Comparison of ENCODE assay signal across 25 cellular contexts in genomic region chr1:226148121-226148648, GRCh38.
"Had no signal": no experiment of that assay in that cellular context is flagged by ENCODE, and none has a peak within 500 bp of the region (broad histone marks: within the 10 kb centered on the region; RNA-seq: fewer than 3 reads in every experiment).

No MANE protein-coding gene starts in this region.

- H3K4me1 Mint-ChIP-seq: activated CD4-positive, alpha-beta T cell treated with anti-CD3 and anti-CD28 coated beads for 36 hours; activated naive CD8-positive, alpha-beta T cell treated with anti-CD3 and anti-CD28 coated beads for 36 hours; brain; mesothelial cell of epicardium; nephron had no signal

- H3K79me2 ChIP-seq: parathyroid adenoma had no signal

- DNase-seq: activated CD4-positive, alpha-beta T cell treated with anti-CD3 and anti-CD28 coated beads for 36 hours; activated CD4-positive, alpha-beta T cell treated with anti-CD3 and anti-CD28 coated beads, Interleukin-2, amount 50 U/mL, for 48 hours; activated gamma-delta T cell treated with Interleukin-2 at 50 U/mL for 16 hours; activated naive CD8-positive, alpha-beta T cell treated with anti-CD3 and anti-CD28 coated beads for 36 hours; activated T-cell treated with anti-CD3 and anti-CD28 coated beads for 4 hours; anterior cingulate cortex; central memory CD4-positive, alpha-beta T cell; cortex of kidney; effector CD4-positive, alpha-beta T cell; heart left ventricle; kidney; right lobe of liver; small intestine; stimulated activated CD4-positive, alpha-beta T cell treated with anti-CD3 and anti-CD28 coated beads, Interleukin-4, amount 100 ng/mL, for 1 hour; T-helper 17 cell; thyroid gland had no signal

- H3K9me3 ChIP-seq: esophagus muscularis mucosa, gastroesophageal sphincter, heart left ventricle, right lobe of liver, thyroid gland had no signal

- H2AFZ ChIP-seq: parathyroid adenoma had no signal

- H3K4me3 Mint-ChIP-seq: activated CD4-positive, alpha-beta T cell treated with anti-CD3 and anti-CD28 coated beads for 36 hours; activated naive CD8-positive, alpha-beta T cell treated with anti-CD3 and anti-CD28 coated beads for 36 hours; activated T-helper 1 cell treated with anti-CD3 and anti-CD28 coated beads, Interleukin-12 subunit alpha, Interleukin-12 subunit beta, Interleukin-2, Interleukin-4 antibody, amounts not matched to agents 30 ng/mL and 10 ng/mL and 1 ng/mL, durations not matched to agents 14 hours and 24 hours and 36 hours; brain; mesothelial cell of epicardium; nephron; T-helper 17 cell had no signal

- ATAC-seq: activated CD4-positive, alpha-beta T cell treated with anti-CD3 and anti-CD28 coated beads for 36 hours; gastroesophageal sphincter; heart left ventricle; left lobe of liver; right lobe of liver; T-helper 17 cell had no signal

- H3K27me3 ChIP-seq: esophagus muscularis mucosa, gastroesophageal sphincter, heart left ventricle, right lobe of liver, thyroid gland had no signal

- H3K27ac Mint-ChIP-seq: activated CD4-positive, alpha-beta T cell treated with anti-CD3 and anti-CD28 coated beads for 36 hours; activated naive CD8-positive, alpha-beta T cell treated with anti-CD3 and anti-CD28 coated beads for 36 hours; activated T-helper 1 cell treated with anti-CD3 and anti-CD28 coated beads, Interleukin-12 subunit alpha, Interleukin-12 subunit beta, Interleukin-2, Interleukin-4 antibody, amounts not matched to agents 30 ng/mL and 10 ng/mL and 1 ng/mL, durations not matched to agents 14 hours and 24 hours and 36 hours; mesothelial cell of epicardium; nephron; T-helper 17 cell had no signal

- H3K4me3 ChIP-seq: esophagus muscularis mucosa, gastroesophageal sphincter, heart left ventricle, lung, right lobe of liver, thyroid gland had no signal

- H3K4me1 ChIP-seq: esophagus muscularis mucosa, gastroesophageal sphincter, heart left ventricle, parathyroid adenoma, right lobe of liver, thyroid gland had no signal

- H3K9ac ChIP-seq: parathyroid adenoma had no signal

- H3K27ac ChIP-seq: esophagus muscularis mucosa, gastroesophageal sphincter, heart left ventricle, parathyroid adenoma, right lobe of liver, thyroid gland had no signal

- H3K9me3 Mint-ChIP-seq: activated naive CD8-positive, alpha-beta T cell treated with anti-CD3 and anti-CD28 coated beads for 36 hours; activated T-helper 1 cell treated with anti-CD3 and anti-CD28 coated beads, Interleukin-12 subunit alpha, Interleukin-12 subunit beta, Interleukin-2, Interleukin-4 antibody, amounts not matched to agents 30 ng/mL and 10 ng/mL and 1 ng/mL, durations not matched to agents 14 hours and 24 hours and 36 hours; brain; nephron had no signal

- H3K27me3 Mint-ChIP-seq: activated CD4-positive, alpha-beta T cell treated with anti-CD3 and anti-CD28 coated beads for 36 hours; activated naive CD8-positive, alpha-beta T cell treated with anti-CD3 and anti-CD28 coated beads for 36 hours; brain; T-helper 17 cell had no signal
